Comparison of ENCODE assay signal across 9 cellular contexts in genomic region chr5:178234753-178235599, GRCh38. TPM values are rescaled to one million over a fixed set of nuclear protein-coding genes. Genes with fewer than 3 reads are reported as not detected.
DNase-seq lines count a peak whose midpoint lies in the region; ATAC-seq and TF ChIP-seq lines count a peak whose summit lies in the region.
"Had no signal": no experiment of that assay in that cellular context is flagged by ENCODE, and none has a peak within 500 bp of the region (broad histone marks: within the 10 kb centered on the region; RNA-seq: fewer than 3 reads in every experiment).

No MANE protein-coding gene starts in this region.

- H3K27me3 ChIP-seq in CD8-positive, alpha-beta T cell (ENCODE audit: insufficient read depth, low read length), result no peaks in the 10 kb centered on the region
- H3K27me3 ChIP-seq in osteoblast (ENCODE audit: insufficient read depth, low read length) (no peaks in the 10 kb centered on the region), tibial artery (no peaks in the 10 kb centered on the region)

- peaks cover 82% of the 10 kb centered on the region for H3K4me1 ChIP-seq in CD8-positive, alpha-beta T cell (ENCODE audit: insufficient read depth, low read length)
- H3K4me1 ChIP-seq in HEK293 (ENCODE audit: control insufficient read depth, insufficient read depth, low read length), result no peaks in the 10 kb centered on the region
- H3K4me1 ChIP-seq in osteoblast (ENCODE audit: insufficient read depth, low read length), result peaks cover 24% of the 10 kb centered on the region
- peaks cover 6 to 45% (median 23%) of the 10 kb centered on the region in 4 donors for H3K4me1 ChIP-seq in tibial artery

- DNase-seq in CD8-positive, alpha-beta T cell, result peak; percentile 60 to 88 (median 78)
- DNase-seq in RWPE1 (ENCODE audit: low spot score) (peak; percentile 78), fibroblast of villous mesenchyme (ENCODE audit: low read depth) (peak; percentile 60), osteoblast (ENCODE audit: insufficient read length, low spot score, missing footprints) (peak; percentile 97), tibial artery (peak in 1 of 2 donors; percentile 63)
- peak; percentile 45 to 58 for DNase-seq in activated T-helper 1 cell treated with anti-CD3 and anti-CD28 coated beads, Interleukin-2, amount 50 U/mL, for 16 hours (ENCODE audit: low read depth in 1 of 2, low spot score in 1 of 2)

- peak overlapping the region; percentile 24 for H3K27ac Mint-ChIP-seq in CD8-positive, alpha-beta T cell

- no peaks in the 10 kb centered on the region for H3K9me3 Mint-ChIP-seq in CD8-positive, alpha-beta T cell

- POLR2A ChIA-PET in CD8-positive, alpha-beta T cell (lab: Charles Lee), result interaction anchor here (0.6 to 1.2 kb wide), 4 partner anchors 21 to 703 kb away, joined by 3 to 5 read pairs (median 3); partner anchors contain the start of gene HNRNPAB
- POLR2A ChIA-PET in HEK293 (lab: Yijun Ruan, JAX), result no interaction called here
- POLR2A ChIA-PET in RWPE1 (lab: Yijun Ruan, JAX; ENCODE audit: low non-redundant PET), result interaction anchor here (1.2 kb wide), 1 partner anchor 31 kb away, joined by 3 read pairs; the partner anchor contains the start of gene HNRNPAB

- peaks cover 3% of the 10 kb centered on the region for H3K36me3 ChIP-seq in CD8-positive, alpha-beta T cell (ENCODE audit: insufficient read depth, low read length)
- H3K36me3 ChIP-seq in HEK293 (ENCODE audit: control insufficient read depth in 2 of 2, insufficient read depth in 1 of 2, low read length in 2 of 2), result peaks cover 4 to 17% of the 10 kb centered on the region in 2 experiments; a peak in 2 of 3 replicates
- H3K36me3 ChIP-seq in osteoblast (ENCODE audit: insufficient read depth, low read length), result peaks cover 3% of the 10 kb centered on the region
- peaks cover under 1 to 9% (median 3%) of the 10 kb centered on the region in 3 donors for H3K36me3 ChIP-seq in tibial artery

- H2AFZ ChIP-seq in osteoblast (ENCODE audit: low read length), result peak overlapping the region; percentile 26

- H3K9me3 ChIP-seq in CD8-positive, alpha-beta T cell (ENCODE audit: low read length), result no peaks in the 10 kb centered on the region
- H3K9me3 ChIP-seq in HEK293 (ENCODE audit: control insufficient read depth, insufficient read depth, low read depth, low read length), result no peaks in the 10 kb centered on the region
- H3K9me3 ChIP-seq in osteoblast (ENCODE audit: low read depth, low read length), result no peaks in the 10 kb centered on the region
- H3K9me3 ChIP-seq in tibial artery, result no peaks in the 10 kb centered on the region

- CTCF ChIA-PET in CD8-positive, alpha-beta T cell (lab: Charles Lee), result interaction anchor here (0.6 to 4.5 kb wide), 18 partner anchors 9 to 1259 kb away, joined by 3 to 30 read pairs (median 5); no protein-coding TSS in a partner anchor
- CTCF ChIA-PET in HEK293 (lab: Yijun Ruan, JAX), result interaction anchor here (0.6 to 1.4 kb wide), 21 partner anchors 9 to 1687 kb away, joined by 3 to 13 read pairs (median 4); no protein-coding TSS in a partner anchor
- CTCF ChIA-PET in RWPE1 (lab: Yijun Ruan, JAX), result interaction anchor here (0.5 to 1.3 kb wide), 17 partner anchors 9 to 1898 kb away, joined by 3 to 9 read pairs (median 3); partner anchors contain the start of gene COL23A1

- H3K36me3 Mint-ChIP-seq in CD8-positive, alpha-beta T cell, result peaks cover 19% of the 10 kb centered on the region

- TF ChIP-seq CTCF in CD8-positive, alpha-beta T cell (IDR thresholded peaks at IDR 0.05), result peak; percentile 76
- TF ChIP-seq CTCF in HEK293 (tag by site-specific recombination; IDR thresholded peaks at IDR 0.05) (peak; percentile 76), RWPE1 (conservative IDR thresholded peaks at IDR 0.05; ENCODE audit: low read depth) (peak; percentile 74), fibroblast of villous mesenchyme (IDR thresholded peaks at IDR 0.05; ENCODE audit: insufficient read depth, low read depth, low read length) (peak; percentile 80), osteoblast (IDR thresholded peaks at IDR 0.05; ENCODE audit: extremely low read depth, low read depth, low read length) (peak; percentile 89), tibial artery (IDR thresholded peaks at IDR 0.05) (peak; percentile 45 to 62)

- no peaks in the 10 kb centered on the region for H3K27me3 Mint-ChIP-seq in CD8-positive, alpha-beta T cell (ENCODE audit: low read depth)

- peaks cover 77% of the 10 kb centered on the region for H3K4me1 Mint-ChIP-seq in CD8-positive, alpha-beta T cell (ENCODE audit: low read depth)

- H3K4me2 ChIP-seq in osteoblast (ENCODE audit: insufficient read depth, low read length), result no peak overlapping the region

- no peak overlapping the region for H3K27ac ChIP-seq in CD8-positive, alpha-beta T cell (ENCODE audit: low read depth, low read length)
- H3K27ac ChIP-seq in HEK293 (ENCODE audit: extremely low read depth, low read depth, low read length) (no peak overlapping the region), RWPE1 (0 out of 2 replicates have a peak overlapping the region, but pooled peaks have one; percentile 12), osteoblast (ENCODE audit: low read depth, low read length) (no peak overlapping the region), tibial artery (no peak overlapping the region)

- H3K4me3 Mint-ChIP-seq in CD8-positive, alpha-beta T cell, result peak overlapping the region; percentile 39

- H3K79me2 ChIP-seq in osteoblast (ENCODE audit: insufficient read depth, low read length), result peaks cover 21% of the 10 kb centered on the region

- no peak overlapping the region for H3K4me3 ChIP-seq in CD8-positive, alpha-beta T cell (ENCODE audit: low read depth, low read length)
- no peak overlapping the region for H3K4me3 ChIP-seq in HEK293 (ENCODE audit: low read depth, low read length)
- no peak overlapping the region for H3K4me3 ChIP-seq in fibroblast of villous mesenchyme (ENCODE audit: low read depth, low read length)
- no peak overlapping the region for H3K4me3 ChIP-seq in osteoblast (ENCODE audit: insufficient read depth, low read length)
- H3K4me3 ChIP-seq in tibial artery, result no peak overlapping the region

- ATAC-seq in CD8-positive, alpha-beta T cell, result no peak
- ATAC-seq in GM19452 (IDR thresholded peaks at IDR 0.05; ENCODE audit: unreplicated experiment), result no peak

- intact Hi-C loops in CD8-positive, alpha-beta T cell (cut with DNase I, micrococcal nuclease), result loop anchor here (1.0 to 10.0 kb wide), 13 partner anchors 14 to 1460 kb away; partner anchors contain the start of genes COL23A1 (in 2 of the 2), CANX (in 1 of the 2), CLK4 (in 1 of the 2) and ZNF354A (in 1 of the 2)
- intact Hi-C loops in tibial artery (cut with DNase I; ENCODE audit: low total_unique reads), result no loop called here

- H4K20me1 ChIP-seq in osteoblast (ENCODE audit: insufficient read depth, low read length), result peaks cover 7% of the 10 kb centered on the region

TF ChIP-seq in HEK293, 187 proteins besides CTCF, POLR2A, EP300 and RAD21 (continues in another document):
- TF ChIP-seq ZNF660 (tag by site-specific recombination; IDR thresholded peaks at IDR 0.05), result peak; percentile 57; the same call in 1 of the 2 replicates
- no peak for TF ChIP-seq ZNF114 (tag by site-specific recombination; IDR thresholded peaks at IDR 0.05)
- peak; percentile 33; the same call in 1 of the 2 replicates for TF ChIP-seq GLIS1 (tag by site-specific recombination; IDR thresholded peaks at IDR 0.05)
- no peak for TF ChIP-seq ZSCAN16 (tag by site-specific recombination; IDR thresholded peaks at IDR 0.05)
- TF ChIP-seq KLF1 (tag by site-specific recombination; IDR thresholded peaks at IDR 0.05), result no peak
- no peak for TF ChIP-seq KLF10 (tag by site-specific recombination; IDR thresholded peaks at IDR 0.05)
- no peak for TF ChIP-seq ZNF23 (tag by site-specific recombination; IDR thresholded peaks at IDR 0.05; ENCODE audit: borderline replicate concordance)
- no peak for TF ChIP-seq ZNF133 (tag by site-specific recombination; IDR thresholded peaks at IDR 0.05)
- TF ChIP-seq SCRT1 (tag by site-specific recombination; IDR thresholded peaks at IDR 0.05; ENCODE audit: borderline replicate concordance), result no peak
- no peak for TF ChIP-seq ZNF169 (tag by site-specific recombination; IDR thresholded peaks at IDR 0.05)
- no peak for TF ChIP-seq ZNF48 (tag by site-specific recombination; IDR thresholded peaks at IDR 0.05)
- peak; percentile 87 for TF ChIP-seq ZBTB48 (tag by site-specific recombination; IDR thresholded peaks at IDR 0.05)
- no peak for TF ChIP-seq ZNF449 (tag by site-specific recombination; IDR thresholded peaks at IDR 0.05)
- no peak for TF ChIP-seq KLF17 (tag by site-specific recombination; IDR thresholded peaks at IDR 0.05)
- no peak for TF ChIP-seq KLF8 (tag by site-specific recombination; IDR thresholded peaks at IDR 0.05)
- no peak for TF ChIP-seq GLI2 (tag by site-specific recombination; IDR thresholded peaks at IDR 0.05; ENCODE audit: borderline replicate concordance, low read depth)

RNA-seq across cellular contexts. Expression of gene PHYKPL, which starts 2.4 kb away (rescaled TPM):
- 10 to 100 TPM; 82.8 to 90.3 TPM for total RNA-seq in CD8-positive, alpha-beta T cell
- total RNA-seq in fibroblast of villous mesenchyme (31.5 and 32.2 TPM in 2 replicates), osteoblast (35.1 and 36.5 TPM in 2 replicates)

RNA-seq across cellular contexts. Expression of gene HNRNPAB, which starts 30.6 kb away (rescaled TPM):
- 10 to 100 TPM; 67.3 to 76.2 TPM for total RNA-seq in CD8-positive, alpha-beta T cell
- total RNA-seq in fibroblast of villous mesenchyme (52.8 and 63.5 TPM in 2 replicates), osteoblast (40.9 and 42.4 TPM in 2 replicates)

RNA-seq across cellular contexts. Expression of gene GMCL2, which starts 47.8 kb away (rescaled TPM):
- total RNA-seq in CD8-positive, alpha-beta T cell, result not detected
- total RNA-seq in fibroblast of villous mesenchyme (not detected in 2 replicates), osteoblast (not detected in 2 replicates)
- total RNA-seq: T-helper 2 cell treated with Interferon-gamma antibody and Interleukin-4, amounts not matched to agents 100 ng/mL and 5 ng/mL, for 36 hours had no signal
